ENCODE assay signal across 1 cellular context in the genomic region with DNA sequence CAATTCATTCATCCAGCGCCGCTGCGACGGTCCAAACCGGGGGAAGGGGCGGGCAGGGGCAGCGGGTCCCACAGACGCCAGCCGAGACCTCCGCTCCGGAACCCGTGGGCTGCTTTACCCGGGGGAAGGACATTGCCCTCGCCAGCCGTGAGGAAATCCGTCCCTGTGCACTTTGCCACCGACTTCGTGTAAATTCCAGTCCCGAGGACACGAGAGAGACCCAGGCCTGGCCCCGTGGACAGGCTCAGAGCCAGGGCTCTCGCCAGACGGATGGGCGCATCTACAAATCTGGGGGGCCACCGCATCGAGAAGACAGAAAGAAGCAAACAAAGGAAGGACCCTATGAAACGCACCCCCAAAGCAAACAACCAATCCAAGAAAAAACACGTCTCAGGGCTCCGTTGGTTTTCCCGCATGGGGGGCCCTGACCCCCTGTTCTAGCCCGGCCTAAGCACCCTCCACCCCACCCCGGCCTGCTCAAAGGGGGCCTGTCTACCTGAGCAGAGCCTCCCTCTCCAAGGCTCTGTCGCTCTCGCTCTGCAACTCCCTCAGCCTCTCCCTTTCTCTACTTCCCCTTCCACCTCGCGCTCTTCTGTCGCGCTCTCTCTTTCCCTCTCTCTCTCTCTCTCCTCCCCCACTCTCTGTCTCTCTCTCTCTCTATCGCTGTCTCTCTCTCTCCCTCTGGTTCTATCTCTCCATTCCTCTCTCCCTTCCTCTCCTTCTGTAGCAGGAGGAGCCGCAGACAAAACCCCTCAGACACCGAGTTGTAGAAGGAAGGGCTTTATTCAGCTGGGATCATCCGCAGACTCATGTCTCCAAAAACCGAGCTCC.
TF ChIP-seq lines count a peak whose summit lies in the region.

No MANE protein-coding gene starts in this region.

TF ChIP-seq in H1, 55 proteins besides CTCF, POLR2A, EP300 and RAD21:
- TF ChIP-seq CBX8 (IDR thresholded peaks at IDR 0.05; ENCODE audit: borderline replicate concordance, low read depth, low read length): no peak
- peak; percentile 65 for TF ChIP-seq RBBP5 (IDR thresholded peaks at IDR 0.05; ENCODE audit: borderline replicate concordance, low read depth, low read length)
- no peak for TF ChIP-seq POU5F1 (IDR thresholded peaks at IDR 0.05; ENCODE audit: low read depth, low read length)
- peak; percentile 23 for TF ChIP-seq CTBP2 (IDR thresholded peaks at IDR 0.05; ENCODE audit: borderline replicate concordance, insufficient read depth, insufficient read length, low read length)
- no peak for TF ChIP-seq RFX5 (IDR thresholded peaks at IDR 0.05; ENCODE audit: borderline replicate concordance, low read depth, low read length)
- TF ChIP-seq, protein P1, sequence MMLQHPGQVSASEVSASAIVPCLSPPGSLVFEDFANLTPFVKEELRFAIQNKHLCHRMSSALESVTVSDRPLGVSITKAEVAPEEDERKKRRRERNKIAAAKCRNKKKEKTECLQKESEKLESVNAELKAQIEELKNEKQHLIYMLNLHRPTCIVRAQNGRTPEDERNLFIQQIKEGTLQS (IDR thresholded peaks at IDR 0.05; ENCODE audit: insufficient read depth, low read depth, low read length): no peak
- TF ChIP-seq NRF1 (IDR thresholded peaks at IDR 0.05; ENCODE audit: low read depth, low read length): no peak
- no peak for TF ChIP-seq SIN3A (conservative IDR thresholded peaks at IDR 0.05 in 1 of 2, IDR thresholded peaks at IDR 0.05 in 1 of 2; ENCODE audit: low read depth in 1 of 2, low read length in 2 of 2)
- TF ChIP-seq SRF (IDR thresholded peaks at IDR 0.05; ENCODE audit: low read depth, low read length): no peak
- TF ChIP-seq RNF2 (IDR thresholded peaks at IDR 0.05; ENCODE audit: borderline replicate concordance, low read depth, low read length, missing control alignments, poor library complexity, severe bottlenecking): peak; percentile 84
- TF ChIP-seq, protein P2, sequence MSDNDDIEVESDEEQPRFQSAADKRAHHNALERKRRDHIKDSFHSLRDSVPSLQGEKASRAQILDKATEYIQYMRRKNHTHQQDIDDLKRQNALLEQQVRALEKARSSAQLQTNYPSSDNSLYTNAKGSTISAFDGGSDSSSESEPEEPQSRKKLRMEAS (IDR thresholded peaks at IDR 0.05): peak; percentile 34; the same call in 1 of the 2 replicates
- TF ChIP-seq SP1 (IDR thresholded peaks at IDR 0.05; ENCODE audit: low read depth, low read length): peak; percentile 58
- TF ChIP-seq CREB1 (IDR thresholded peaks at IDR 0.05): no peak
- no peak for TF ChIP-seq HDAC2 (IDR thresholded peaks at IDR 0.05; ENCODE audit: borderline replicate concordance in 1 of 2, low read depth in 2 of 2, low read length in 2 of 2)
- no peak for TF ChIP-seq GTF2F1 (IDR thresholded peaks at IDR 0.05; ENCODE audit: borderline replicate concordance, low read depth, low read length)
- TF ChIP-seq JUND (IDR thresholded peaks at IDR 0.05; ENCODE audit: low read length): no peak
- TF ChIP-seq SP4 (IDR thresholded peaks at IDR 0.05; ENCODE audit: low read length): no peak
- no peak for TF ChIP-seq KDM1A (IDR thresholded peaks at IDR 0.05; ENCODE audit: borderline replicate concordance, low read length)
- no peak for TF ChIP-seq POLR2AphosphoS5 (IDR thresholded peaks at IDR 0.05; ENCODE audit: low read depth, low read length)
- TF ChIP-seq BCL11A (IDR thresholded peaks at IDR 0.05; ENCODE audit: low read depth in 2 of 2, low read length in 2 of 2): no peak
- no peak for TF ChIP-seq GABPA (IDR thresholded peaks at IDR 0.05; ENCODE audit: borderline replicate concordance, insufficient read depth, low read length)
- TF ChIP-seq CEBPB (IDR thresholded peaks at IDR 0.05; ENCODE audit: low read depth, low read length): no peak
- peak; percentile 93 for TF ChIP-seq EGR1 (IDR thresholded peaks at IDR 0.05; ENCODE audit: borderline replicate concordance, low read depth, low read length)
- no peak for TF ChIP-seq PHF8 (conservative IDR thresholded peaks at IDR 0.05; ENCODE audit: low read depth, low read length)
- peak; percentile 72 for TF ChIP-seq EZH2 (IDR thresholded peaks at IDR 0.05; ENCODE audit: low read depth, low read length, severe bottlenecking)
- TF ChIP-seq TEAD4 (IDR thresholded peaks at IDR 0.05; ENCODE audit: low read depth, low read length): no peak
- no peak for TF ChIP-seq FOSL1 (IDR thresholded peaks at IDR 0.05; ENCODE audit: insufficient read depth, low read depth, low read length)
- no peak for TF ChIP-seq CHD2 (IDR thresholded peaks at IDR 0.05; ENCODE audit: low read length)
- TF ChIP-seq HDAC6 (IDR thresholded peaks at IDR 0.05; ENCODE audit: low read depth, low read length): no peak
- TF ChIP-seq YY1 (IDR thresholded peaks at IDR 0.05; ENCODE audit: low read depth, low read length): peak; percentile 39; the same call in 1 of the 2 replicates
- TF ChIP-seq ZNF274 (IDR thresholded peaks at IDR 0.05; ENCODE audit: borderline replicate concordance, extremely low read depth, low read length): no peak
- no peak for TF ChIP-seq SIX5 (IDR thresholded peaks at IDR 0.05; ENCODE audit: low read depth, low read length)
- peak; percentile 80 for TF ChIP-seq SUZ12 (IDR thresholded peaks at IDR 0.05; ENCODE audit: low read length)
- TF ChIP-seq ASH2L (IDR thresholded peaks at IDR 0.05; ENCODE audit: low read length): no peak
- TF ChIP-seq TCF12 (IDR thresholded peaks at IDR 0.05; ENCODE audit: low read depth, low read length): peak; percentile 43; the same call in 1 of the 2 replicates
- no peak for TF ChIP-seq KDM5A (IDR thresholded peaks at IDR 0.05; ENCODE audit: low read length)
- TF ChIP-seq, protein P3, sequence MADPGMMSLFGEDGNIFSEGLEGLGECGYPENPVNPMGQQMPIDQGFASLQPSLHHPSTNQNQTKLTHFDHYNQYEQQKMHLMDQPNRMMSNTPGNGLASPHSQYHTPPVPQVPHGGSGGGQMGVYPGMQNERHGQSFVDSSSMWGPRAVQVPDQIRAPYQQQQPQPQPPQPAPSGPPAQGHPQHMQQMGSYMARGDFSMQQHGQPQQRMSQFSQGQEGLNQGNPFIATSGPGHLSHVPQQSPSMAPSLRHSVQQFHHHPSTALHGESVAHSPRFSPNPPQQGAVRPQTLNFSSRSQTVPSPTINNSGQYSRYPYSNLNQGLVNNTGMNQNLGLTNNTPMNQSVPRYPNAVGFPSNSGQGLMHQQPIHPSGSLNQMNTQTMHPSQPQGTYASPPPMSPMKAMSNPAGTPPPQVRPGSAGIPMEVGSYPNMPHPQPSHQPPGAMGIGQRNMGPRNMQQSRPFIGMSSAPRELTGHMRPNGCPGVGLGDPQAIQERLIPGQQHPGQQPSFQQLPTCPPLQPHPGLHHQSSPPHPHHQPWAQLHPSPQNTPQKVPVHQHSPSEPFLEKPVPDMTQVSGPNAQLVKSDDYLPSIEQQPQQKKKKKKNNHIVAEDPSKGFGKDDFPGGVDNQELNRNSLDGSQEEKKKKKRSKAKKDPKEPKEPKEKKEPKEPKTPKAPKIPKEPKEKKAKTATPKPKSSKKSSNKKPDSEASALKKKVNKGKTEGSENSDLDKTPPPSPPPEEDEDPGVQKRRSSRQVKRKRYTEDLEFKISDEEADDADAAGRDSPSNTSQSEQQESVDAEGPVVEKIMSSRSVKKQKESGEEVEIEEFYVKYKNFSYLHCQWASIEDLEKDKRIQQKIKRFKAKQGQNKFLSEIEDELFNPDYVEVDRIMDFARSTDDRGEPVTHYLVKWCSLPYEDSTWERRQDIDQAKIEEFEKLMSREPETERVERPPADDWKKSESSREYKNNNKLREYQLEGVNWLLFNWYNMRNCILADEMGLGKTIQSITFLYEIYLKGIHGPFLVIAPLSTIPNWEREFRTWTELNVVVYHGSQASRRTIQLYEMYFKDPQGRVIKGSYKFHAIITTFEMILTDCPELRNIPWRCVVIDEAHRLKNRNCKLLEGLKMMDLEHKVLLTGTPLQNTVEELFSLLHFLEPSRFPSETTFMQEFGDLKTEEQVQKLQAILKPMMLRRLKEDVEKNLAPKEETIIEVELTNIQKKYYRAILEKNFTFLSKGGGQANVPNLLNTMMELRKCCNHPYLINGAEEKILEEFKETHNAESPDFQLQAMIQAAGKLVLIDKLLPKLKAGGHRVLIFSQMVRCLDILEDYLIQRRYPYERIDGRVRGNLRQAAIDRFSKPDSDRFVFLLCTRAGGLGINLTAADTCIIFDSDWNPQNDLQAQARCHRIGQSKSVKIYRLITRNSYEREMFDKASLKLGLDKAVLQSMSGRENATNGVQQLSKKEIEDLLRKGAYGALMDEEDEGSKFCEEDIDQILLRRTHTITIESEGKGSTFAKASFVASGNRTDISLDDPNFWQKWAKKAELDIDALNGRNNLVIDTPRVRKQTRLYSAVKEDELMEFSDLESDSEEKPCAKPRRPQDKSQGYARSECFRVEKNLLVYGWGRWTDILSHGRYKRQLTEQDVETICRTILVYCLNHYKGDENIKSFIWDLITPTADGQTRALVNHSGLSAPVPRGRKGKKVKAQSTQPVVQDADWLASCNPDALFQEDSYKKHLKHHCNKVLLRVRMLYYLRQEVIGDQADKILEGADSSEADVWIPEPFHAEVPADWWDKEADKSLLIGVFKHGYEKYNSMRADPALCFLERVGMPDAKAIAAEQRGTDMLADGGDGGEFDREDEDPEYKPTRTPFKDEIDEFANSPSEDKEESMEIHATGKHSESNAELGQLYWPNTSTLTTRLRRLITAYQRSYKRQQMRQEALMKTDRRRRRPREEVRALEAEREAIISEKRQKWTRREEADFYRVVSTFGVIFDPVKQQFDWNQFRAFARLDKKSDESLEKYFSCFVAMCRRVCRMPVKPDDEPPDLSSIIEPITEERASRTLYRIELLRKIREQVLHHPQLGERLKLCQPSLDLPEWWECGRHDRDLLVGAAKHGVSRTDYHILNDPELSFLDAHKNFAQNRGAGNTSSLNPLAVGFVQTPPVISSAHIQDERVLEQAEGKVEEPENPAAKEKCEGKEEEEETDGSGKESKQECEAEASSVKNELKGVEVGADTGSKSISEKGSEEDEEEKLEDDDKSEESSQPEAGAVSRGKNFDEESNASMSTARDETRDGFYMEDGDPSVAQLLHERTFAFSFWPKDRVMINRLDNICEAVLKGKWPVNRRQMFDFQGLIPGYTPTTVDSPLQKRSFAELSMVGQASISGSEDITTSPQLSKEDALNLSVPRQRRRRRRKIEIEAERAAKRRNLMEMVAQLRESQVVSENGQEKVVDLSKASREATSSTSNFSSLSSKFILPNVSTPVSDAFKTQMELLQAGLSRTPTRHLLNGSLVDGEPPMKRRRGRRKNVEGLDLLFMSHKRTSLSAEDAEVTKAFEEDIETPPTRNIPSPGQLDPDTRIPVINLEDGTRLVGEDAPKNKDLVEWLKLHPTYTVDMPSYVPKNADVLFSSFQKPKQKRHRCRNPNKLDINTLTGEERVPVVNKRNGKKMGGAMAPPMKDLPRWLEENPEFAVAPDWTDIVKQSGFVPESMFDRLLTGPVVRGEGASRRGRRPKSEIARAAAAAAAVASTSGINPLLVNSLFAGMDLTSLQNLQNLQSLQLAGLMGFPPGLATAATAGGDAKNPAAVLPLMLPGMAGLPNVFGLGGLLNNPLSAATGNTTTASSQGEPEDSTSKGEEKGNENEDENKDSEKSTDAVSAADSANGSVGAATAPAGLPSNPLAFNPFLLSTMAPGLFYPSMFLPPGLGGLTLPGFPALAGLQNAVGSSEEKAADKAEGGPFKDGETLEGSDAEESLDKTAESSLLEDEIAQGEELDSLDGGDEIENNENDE (IDR thresholded peaks at IDR 0.05; ENCODE audit: insufficient replicate concordance, low read length): no peak
